3 cellular contexts compared by ENCODE assay signal in genomic region chr1:78967091-78967490, GRCh38. TPM values are rescaled to one million over a fixed set of nuclear protein-coding genes. Genes with fewer than 3 reads are reported as not detected.
"Had no signal": no experiment of that assay in that cellular context is flagged by ENCODE, and none has a peak within 500 bp of the region (broad histone marks: within the 10 kb centered on the region; RNA-seq: fewer than 3 reads in every experiment).

No MANE protein-coding gene starts in this region.

RNA-seq across cellular contexts. Expression of gene ADGRL4, which starts 39.4 kb away (rescaled TPM):
- total RNA-seq: H4, HT-29, K562 had no signal
- polyA plus RNA-seq: K562 had no signal
